ENCODE assay signal across 24 cellular contexts in the genomic region with DNA sequence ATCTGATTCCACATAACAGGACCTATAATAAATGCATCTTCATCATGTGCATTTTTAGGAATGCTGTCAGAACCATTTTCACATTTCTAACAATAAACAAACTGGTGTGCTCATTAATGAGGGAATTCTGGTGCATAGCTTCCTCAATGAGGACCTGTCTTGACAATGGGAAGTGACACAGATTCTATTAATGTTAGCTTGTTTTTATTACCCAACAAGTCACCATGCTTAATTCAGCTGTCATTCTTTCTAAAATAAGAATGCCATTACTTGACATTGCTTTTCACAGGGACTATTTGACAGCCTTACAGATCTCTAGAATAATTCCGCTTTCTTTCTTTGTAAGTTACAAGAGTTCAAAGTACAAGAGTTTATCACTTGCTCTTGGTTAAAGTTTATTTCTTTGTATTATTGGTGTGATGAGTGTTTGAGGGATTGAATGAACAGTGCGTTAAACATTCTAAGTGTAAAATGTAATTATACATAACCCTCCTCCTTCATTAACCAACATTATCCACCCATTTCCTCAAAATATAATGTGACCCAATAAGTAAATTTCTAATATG.
DNase-seq lines count a peak whose midpoint lies in the region; ATAC-seq and TF ChIP-seq lines count a peak whose summit lies in the region.
"Had no signal": no experiment of that assay in that cellular context is flagged by ENCODE, and none has a peak within 500 bp of the region (broad histone marks: within the 10 kb centered on the region; RNA-seq: fewer than 3 reads in every experiment).

No MANE protein-coding gene starts in this region.

- H3K9me3 Mint-ChIP-seq in activated naive CD4-positive, alpha-beta T cell treated with anti-CD3 and anti-CD28 coated beads, Interleukin-2, amount 50 U/mL, for 24 hours = peaks cover 13% of the 10 kb centered on the region
- peaks cover 27% of the 10 kb centered on the region for H3K9me3 Mint-ChIP-seq in endodermal cell

- H3K4me3 ChIP-seq in endodermal cell (ENCODE audit: low read length) = peak overlapping the region; percentile 9
- no peak overlapping the region for H3K4me3 ChIP-seq in right lobe of liver
- H3K4me3 ChIP-seq in left lung = no peak overlapping the region

- H3K36me3 Mint-ChIP-seq in activated naive CD4-positive, alpha-beta T cell treated with anti-CD3 and anti-CD28 coated beads, Interleukin-2, amount 50 U/mL, for 24 hours = peaks cover 7% of the 10 kb centered on the region
- peaks cover 2% of the 10 kb centered on the region for H3K36me3 Mint-ChIP-seq in endodermal cell (ENCODE audit: low read depth)
- H3K36me3 Mint-ChIP-seq: CD4-positive, CD25-positive, alpha-beta regulatory T cell had no signal

- no peak for DNase-seq in activated naive CD4-positive, alpha-beta T cell (lab: John Stamatoyannopoulos, UW)
- no peak for DNase-seq in endodermal cell
- DNase-seq in right lobe of liver = no peak
- peak; percentile 21 for DNase-seq in retina
- no peak for DNase-seq in left lung
- DNase-seq in NCI-H1417 treated with DMSO at 0.1 percent for 48 hours (lab: John Stamatoyannopoulos, UW) = no peak
- DNase-seq: ACHN; CD4-positive, CD25-positive, alpha-beta regulatory T cell; DMS 273 treated with DMSO at 0.1 percent for 48 hours; DMS79 treated with DMSO at 0.1 percent for 48 hours; KBM-7; MV-4-11; NCI-H1105; NCI-H146; NCI-H1930; NCI-H2107; NCI-H524; NCI-H748 treated with DMSO at 0.1 percent for 48 hours; NK-92 treated with Interleukin-12 subunit alpha and Interleukin-12 subunit beta, amount 100 ng/mL, for 24 hours; PC-3; SK-N-SH had no signal

- no peaks in the 10 kb centered on the region for H3K27me3 Mint-ChIP-seq in activated naive CD4-positive, alpha-beta T cell treated with anti-CD3 and anti-CD28 coated beads, Interleukin-2, amount 50 U/mL, for 24 hours
- no peaks in the 10 kb centered on the region for H3K27me3 Mint-ChIP-seq in endodermal cell (ENCODE audit: insufficient read depth)
- H3K27me3 Mint-ChIP-seq: CD4-positive, CD25-positive, alpha-beta regulatory T cell had no signal

- H3K9ac ChIP-seq in endodermal cell (ENCODE audit: extremely low read depth, low read length, poor library complexity, severe bottlenecking) = no peak overlapping the region
- H3K9ac ChIP-seq: SK-N-SH had no signal

- H3K9me3 ChIP-seq in endodermal cell (ENCODE audit: control insufficient read depth, low read length) (peaks cover 27% of the 10 kb centered on the region), right lobe of liver (no peaks in the 10 kb centered on the region), left lung (no peaks in the 10 kb centered on the region)

- H3K4me1 ChIP-seq in endodermal cell (ENCODE audit: control insufficient read depth, insufficient read depth, low read length) = peaks cover 18% of the 10 kb centered on the region
- peaks cover 0 to 4% (median 0%) of the 10 kb centered on the region in 4 donors for H3K4me1 ChIP-seq in right lobe of liver
- no peaks in the 10 kb centered on the region for H3K4me1 ChIP-seq in left lung

- ATAC-seq in right lobe of liver = peak; percentile 41 to 78 (median 62)
- no peak for ATAC-seq in HG02970 (IDR thresholded peaks at IDR 0.05; ENCODE audit: low FRiP score, unreplicated experiment)
- no peak for ATAC-seq in left lung
- ATAC-seq: PC-3 had no signal

- H3K27ac Mint-ChIP-seq in activated naive CD4-positive, alpha-beta T cell treated with anti-CD3 and anti-CD28 coated beads, Interleukin-2, amount 50 U/mL, for 24 hours = peak overlapping the region; percentile 52
- no peak overlapping the region for H3K27ac Mint-ChIP-seq in endodermal cell

- H3K27ac ChIP-seq in endodermal cell (ENCODE audit: low read depth, low read length) = no peak overlapping the region
- no peak overlapping the region for H3K27ac ChIP-seq in right lobe of liver
- H3K27ac ChIP-seq in left lung = no peak overlapping the region
- H3K27ac ChIP-seq: 22Rv1 had no signal

- no peaks in the 10 kb centered on the region for H3K27me3 ChIP-seq in endodermal cell (ENCODE audit: control insufficient read depth, insufficient read depth, low read length, poor library complexity, severe bottlenecking)
- H3K27me3 ChIP-seq in right lobe of liver = no peaks in the 10 kb centered on the region
- no peaks in the 10 kb centered on the region for H3K27me3 ChIP-seq in left lung

- TF ChIP-seq POLR2A in right lobe of liver (IDR thresholded peaks at IDR 0.05) = no peak

- WGBS in endodermal cell (ENCODE audit: insufficient coverage in 1 of 2, insufficient read length in 1 of 2), 2 experiments = 93% methylated on average over 1 of the region's 2 CpGs; no CpG with 5 or more reads in 1 of the 2 experiments
- WGBS in right lobe of liver (ENCODE audit: insufficient coverage, low coverage, low lambda C conversion rate, missing lambda C conversion rate) = 22% methylated on average over 2 of the region's 2 CpGs

- no peak overlapping the region for H3K4me3 Mint-ChIP-seq in activated naive CD4-positive, alpha-beta T cell treated with anti-CD3 and anti-CD28 coated beads, Interleukin-2, amount 50 U/mL, for 24 hours
- no peak overlapping the region for H3K4me3 Mint-ChIP-seq in endodermal cell
- H3K4me3 Mint-ChIP-seq: CD4-positive, CD25-positive, alpha-beta regulatory T cell had no signal

- intact Hi-C loops in right lobe of liver (cut with DNase I) (no loop called here), left lung (cut with DNase I) (no loop called here)

- TF ChIP-seq CTCF in endodermal cell (conservative IDR thresholded peaks at IDR 0.05) (no peak), right lobe of liver (IDR thresholded peaks at IDR 0.05) (no peak), left lung (IDR thresholded peaks at IDR 0.05) (no peak)

- peaks cover 81% of the 10 kb centered on the region for H3K4me1 Mint-ChIP-seq in activated naive CD4-positive, alpha-beta T cell treated with anti-CD3 and anti-CD28 coated beads, Interleukin-2, amount 50 U/mL, for 24 hours
- peaks cover 18% of the 10 kb centered on the region for H3K4me1 Mint-ChIP-seq in endodermal cell

- peaks cover 4% of the 10 kb centered on the region for H3K36me3 ChIP-seq in endodermal cell (ENCODE audit: control insufficient read depth, insufficient read depth, low read length)
- H3K36me3 ChIP-seq in right lobe of liver = no peaks in the 10 kb centered on the region
- no peaks in the 10 kb centered on the region for H3K36me3 ChIP-seq in left lung

Comparison
In these comparisons a context has a peak if more than half of its experiments do, and no peak if none do; other contexts are left out.
1. ATAC-seq: peak in right lobe of liver (4 of 4); none in HG02970 (single experiment) and left lung (single experiment).